8 cellular contexts compared by ENCODE assay signal in the genomic region with DNA sequence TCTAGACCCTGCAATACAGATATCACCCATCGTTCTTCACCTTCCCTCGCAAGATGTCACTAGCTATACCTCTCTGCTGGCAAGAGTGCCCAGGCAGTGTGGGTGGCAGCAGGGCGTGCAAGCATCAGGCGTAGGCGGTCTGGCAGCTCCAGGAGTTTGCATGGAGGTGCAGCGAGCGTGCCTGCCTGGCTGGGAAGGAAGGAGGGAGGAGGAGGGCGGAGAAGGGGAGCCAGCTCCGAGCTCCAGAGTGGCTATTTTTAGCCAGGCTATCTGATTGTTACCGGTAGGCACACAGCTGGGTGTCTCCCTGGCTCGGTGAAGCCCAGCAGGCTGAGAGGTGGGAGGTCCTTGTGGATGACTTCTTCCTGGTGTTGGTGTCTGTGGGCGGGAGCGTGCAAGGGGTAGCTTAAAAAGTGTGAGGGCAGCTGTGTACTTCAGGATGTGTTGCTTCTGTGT. TPM values are rescaled to one million over a fixed set of nuclear protein-coding genes. Genes with fewer than 3 reads are reported as not detected.
DNase-seq lines count a peak whose midpoint lies in the region; ATAC-seq and TF ChIP-seq lines count a peak whose summit lies in the region.

No MANE protein-coding gene starts in this region.

- peaks cover 34% of the 10 kb centered on the region for H3K79me2 ChIP-seq in ACC112 (ENCODE audit: control insufficient read depth, insufficient read depth, low read length, unreplicated experiment)

- peak overlapping the region; percentile 35 for H3K4me3 ChIP-seq in ACC112 (ENCODE audit: low read depth, low read length)
- peak overlapping the region in 1 of 2 donors; percentile 10 for H3K4me3 ChIP-seq in cardiac fibroblast (replicated peaks in 1 of 2; ENCODE audit: low read depth in 2 of 2, low read length in 2 of 2)

- H2AFZ ChIP-seq in ACC112 (ENCODE audit: low read length, unreplicated experiment) = no peak overlapping the region

- ATAC-seq in HG02798 (IDR thresholded peaks at IDR 0.05; ENCODE audit: poor library complexity, unreplicated experiment) (peak; percentile 43), GM21390 (IDR thresholded peaks at IDR 0.05; ENCODE audit: unreplicated experiment) (no peak)

- no peak for TF ChIP-seq CTCF in cardiac fibroblast (IDR thresholded peaks at IDR 0.05; ENCODE audit: low read depth, low read length)
- TF ChIP-seq CTCF in GM13976 (IDR thresholded peaks at IDR 0.05; ENCODE audit: borderline replicate concordance, control extremely low read depth, extremely low read depth, insufficient read depth, missing control alignments) = no peak

- H3K27ac ChIP-seq in ACC112 (ENCODE audit: low read depth, low read length) = no peak overlapping the region

- DNase-seq in RPMI7951 (ENCODE audit: low read depth) (peak; percentile 66), cardiac fibroblast (ENCODE audit: low read depth in 2 of 2) (peak; percentile 32 to 61), islet precursor cell (peak; percentile 84), GM13976 (ENCODE audit: low spot score) (no peak)
- DNase-seq in stimulated activated CD4-positive, alpha-beta T cell treated with anti-CD3 and anti-CD28 coated beads, Interleukin-4, amount 100 ng/mL, for 1 hour = peak; percentile 18

- H3K4me1 ChIP-seq in ACC112 (ENCODE audit: control insufficient read depth, insufficient read depth, low read length, unreplicated experiment) = peaks cover 38% of the 10 kb centered on the region

- H3K27me3 ChIP-seq in ACC112 (ENCODE audit: insufficient read depth, low read length) = no peaks in the 10 kb centered on the region

- in situ Hi-C loops in GM13976 (cut with MboI; ENCODE audit: low sequenced_read_pairs, unreplicated experiment) = no loop called here

- H3K36me3 ChIP-seq in ACC112 (ENCODE audit: insufficient read depth, low read length) = peaks cover 3% of the 10 kb centered on the region; the same call in 1 of the 2 replicates

RNA-seq across cellular contexts. Expression of a gene that starts 6.2 kb away (rescaled TPM):
- total RNA-seq in RPMI7951 (2014; rRNA removed; shearing (Covaris generic)) = 6.7 and 7.0 TPM in 2 replicates

RNA-seq across cellular contexts. Expression of a gene that starts 27.5 kb away (rescaled TPM):
- total RNA-seq in RPMI7951 (2014; rRNA removed; shearing (Covaris generic)) = 0.39 and 1.2 TPM in 2 replicates

RNA-seq across cellular contexts. Expression of a gene that starts 43.4 kb away (rescaled TPM):
- total RNA-seq in RPMI7951 (2014; rRNA removed; shearing (Covaris generic)) = 25.7 and 30.8 TPM in 2 replicates
